ENCODE assay signal across 8 cellular contexts in the genomic region with DNA sequence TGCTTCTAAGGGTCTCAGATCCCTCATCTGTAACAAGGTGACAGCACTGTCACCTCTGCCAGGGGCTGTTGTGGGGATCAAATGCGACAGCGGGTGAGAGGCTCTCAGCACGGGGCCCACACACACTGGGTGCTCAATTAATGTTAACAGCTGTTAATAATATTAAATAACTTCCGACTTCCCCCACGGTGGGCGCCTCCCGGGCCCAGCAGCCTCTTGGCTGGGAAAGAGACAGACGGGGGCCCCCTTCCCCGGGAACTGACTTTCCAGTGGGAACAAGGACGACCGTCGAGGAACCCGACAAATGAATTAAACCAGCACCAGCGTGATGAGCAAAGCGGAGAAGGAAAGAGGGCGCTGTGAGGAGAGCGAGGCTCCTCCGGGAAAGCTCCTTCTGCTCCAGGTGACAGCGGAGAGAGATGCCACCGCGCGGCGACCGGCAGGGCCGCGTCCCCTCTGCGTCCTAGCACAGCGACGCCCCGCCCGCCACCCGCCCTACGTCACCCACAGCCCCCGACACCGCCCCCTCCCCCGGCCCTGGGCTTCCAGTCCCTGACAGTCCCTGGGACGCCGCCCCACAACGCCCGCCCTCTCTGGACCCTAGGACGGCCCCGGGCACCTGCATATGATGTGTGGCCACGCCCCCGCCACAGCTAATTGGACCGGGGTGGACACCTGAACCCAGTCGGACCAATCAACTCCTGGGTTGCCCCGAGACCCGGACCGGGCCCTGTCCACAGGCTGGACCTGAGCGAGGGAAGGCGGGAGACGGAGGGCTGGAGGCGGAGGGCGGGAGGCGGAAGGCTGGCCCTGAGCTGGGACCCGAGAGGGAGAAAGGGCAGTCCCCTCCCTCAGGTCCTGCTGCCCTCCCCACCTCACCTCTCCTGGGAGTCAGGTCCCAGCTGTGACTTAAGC. TPM values are rescaled to one million over a fixed set of nuclear protein-coding genes. Genes with fewer than 3 reads are reported as not detected.
DNase-seq lines count a peak whose midpoint lies in the region; ATAC-seq and TF ChIP-seq lines count a peak whose summit lies in the region.

No MANE protein-coding gene starts in this region.

- H3K18ac ChIP-seq in trophoblast cell (ENCODE audit: low read length), result no peak overlapping the region

- H3K27me3 ChIP-seq in HUES6 (ENCODE audit: control insufficient read depth, insufficient read depth, low read length), result peaks cover 27% of the 10 kb centered on the region
- H3K27me3 ChIP-seq in Panc1 (ENCODE audit: control insufficient read depth, insufficient read depth, low read length), result peaks cover 13% of the 10 kb centered on the region; the same call in 1 of the 2 replicates
- no peaks in the 10 kb centered on the region for H3K27me3 ChIP-seq in trophoblast cell (ENCODE audit: insufficient read depth, low read length)

- H3K79me1 ChIP-seq in trophoblast cell (ENCODE audit: low read length), result no peaks in the 10 kb centered on the region

- peak overlapping the region; percentile 68 for H4K8ac ChIP-seq in trophoblast cell (ENCODE audit: low read depth, low read length)

- WGBS in trophoblast cell (ENCODE audit: extremely low coverage, insufficient coverage, insufficient read length), result no CpG with 5 or more reads among the region's 56 CpGs

- H3K4me2 ChIP-seq in trophoblast cell (ENCODE audit: low read length), result peak overlapping the region; percentile 66

- H3K9ac ChIP-seq in HUES6 (ENCODE audit: low read length) (no peak overlapping the region), trophoblast cell (ENCODE audit: low read length) (no peak overlapping the region)

- no peaks in the 10 kb centered on the region for H3K79me2 ChIP-seq in trophoblast cell (ENCODE audit: control insufficient read depth, insufficient read depth, low read length, poor library complexity)

- H2AFZ ChIP-seq in trophoblast cell (ENCODE audit: insufficient read depth, low read length, poor library complexity), result peak overlapping the region; percentile 79

- H3K27ac ChIP-seq in HUES6 (ENCODE audit: low read depth, low read length) (no peak overlapping the region), Panc1 (ENCODE audit: low read length) (no peak overlapping the region), trophoblast cell (ENCODE audit: low read depth, low read length) (no peak overlapping the region)

- H3K27ac Mint-ChIP-seq in activated T-helper 2 cell treated with anti-CD3 and anti-CD28 coated beads, Interferon-gamma antibody, Interleukin-2, Interleukin-4, amounts not matched to agents 10 μg/mL and 5 μg/mL and 100 μg/mL, durations not matched to agents 14 hours and 24 hours and 36 hours, result no peak overlapping the region

- no peak for TF ChIP-seq CTCF in Panc1 (IDR thresholded peaks at IDR 0.05)

- H3K23ac ChIP-seq in trophoblast cell (ENCODE audit: low read length), result no peak overlapping the region

- H2AK5ac ChIP-seq in trophoblast cell (ENCODE audit: low read length), result no peak overlapping the region

- H2BK12ac ChIP-seq in trophoblast cell (ENCODE audit: low read length), result no peak overlapping the region

- H3K36me3 ChIP-seq in HUES6 (ENCODE audit: control insufficient read depth, insufficient read depth, low read length), result no peaks in the 10 kb centered on the region
- no peaks in the 10 kb centered on the region for H3K36me3 ChIP-seq in Panc1 (ENCODE audit: control insufficient read depth, insufficient read depth, low read length)
- H3K36me3 ChIP-seq in trophoblast cell (ENCODE audit: control insufficient read depth in 1 of 2, insufficient read depth in 2 of 2, low read length in 2 of 2), result no peaks in the 10 kb centered on the region

- H2BK5ac ChIP-seq in trophoblast cell (ENCODE audit: low read depth, low read length, poor library complexity), result no peak overlapping the region

- no peak overlapping the region for H4K12ac ChIP-seq in trophoblast cell (ENCODE audit: low read depth, low read length)

- H4K91ac ChIP-seq in trophoblast cell (ENCODE audit: low read depth, low read length), result peak overlapping the region; percentile 26

- H3K4me1 ChIP-seq in HUES6 (ENCODE audit: control insufficient read depth, insufficient read depth, low read length) (peaks cover 18% of the 10 kb centered on the region), Panc1 (ENCODE audit: control insufficient read depth, insufficient read depth, low read length) (no peaks in the 10 kb centered on the region; the same call in 1 of the 2 replicates), trophoblast cell (ENCODE audit: control insufficient read depth in 1 of 2, insufficient read depth in 2 of 2, low read length in 2 of 2) (peaks cover 0 to 8% of the 10 kb centered on the region in 2 experiments)

- peak; percentile 74 for ATAC-seq in Panc1
- peak; percentile 55 for ATAC-seq in esophagus mucosa
- ATAC-seq in GM18907 (IDR thresholded peaks at IDR 0.05; ENCODE audit: unreplicated experiment), result no peak
- ATAC-seq in GM21381 (IDR thresholded peaks at IDR 0.05; ENCODE audit: unreplicated experiment), result no peak

- H3K9me3 Mint-ChIP-seq in activated T-helper 2 cell treated with anti-CD3 and anti-CD28 coated beads, Interferon-gamma antibody, Interleukin-2, Interleukin-4, amounts not matched to agents 10 μg/mL and 5 μg/mL and 100 μg/mL, durations not matched to agents 14 hours and 24 hours and 36 hours, result no peaks in the 10 kb centered on the region

- H3K14ac ChIP-seq in trophoblast cell (ENCODE audit: low read length), result no peak overlapping the region

- in situ Hi-C loops in Panc1 (cut with HindIII; ENCODE audit: low pct_unique_long_range_greater_than_20kb, low sequenced_read_pairs), result no loop called here

- H2BK120ac ChIP-seq in trophoblast cell (ENCODE audit: insufficient read depth, low read length, poor library complexity), result no peak overlapping the region

- BruUV-seq in Panc1 (replicated peaks; lab: Mats Ljungman, UMichigan), result no TSS peak

- intact Hi-C loops in Panc1 (cut with micrococcal nuclease; ENCODE audit: unreplicated experiment), result no loop called here
- intact Hi-C loops in activated T-helper 2 cell treated with anti-CD3 and anti-CD28 coated beads, Interferon-gamma antibody, Interleukin-2, Interleukin-4, amounts not matched to agents 10 μg/mL and 5 μg/mL and 100 μg/mL, durations not matched to agents 14 hours and 24 hours and 36 hours (cut with micrococcal nuclease), result no loop called here

- H3K4me3 ChIP-seq in HUES6 (ENCODE audit: low read depth, low read length), result peak overlapping the region; percentile 70
- H3K4me3 ChIP-seq in Panc1 (ENCODE audit: low read depth in 2 of 2, low read length in 2 of 2), result no peak overlapping the region
- H3K4me3 ChIP-seq in trophoblast cell (ENCODE audit: low read depth, low read length), result no peak overlapping the region

- H3K4me1 Mint-ChIP-seq in activated T-helper 2 cell treated with anti-CD3 and anti-CD28 coated beads, Interferon-gamma antibody, Interleukin-2, Interleukin-4, amounts not matched to agents 10 μg/mL and 5 μg/mL and 100 μg/mL, durations not matched to agents 14 hours and 24 hours and 36 hours (ENCODE audit: low read depth), result no peaks in the 10 kb centered on the region

- CTCF ChIA-PET in Panc1 (lab: Charles Lee), result no interaction called here

- H3K4me3 Mint-ChIP-seq in activated T-helper 2 cell treated with anti-CD3 and anti-CD28 coated beads, Interferon-gamma antibody, Interleukin-2, Interleukin-4, amounts not matched to agents 10 μg/mL and 5 μg/mL and 100 μg/mL, durations not matched to agents 14 hours and 24 hours and 36 hours (ENCODE audit: low read depth), result no peak overlapping the region

- POLR2A ChIA-PET in Panc1 (lab: Charles Lee), result no interaction called here

- H3K27me3 Mint-ChIP-seq in activated T-helper 2 cell treated with anti-CD3 and anti-CD28 coated beads, Interferon-gamma antibody, Interleukin-2, Interleukin-4, amounts not matched to agents 10 μg/mL and 5 μg/mL and 100 μg/mL, durations not matched to agents 14 hours and 24 hours and 36 hours (ENCODE audit: low read depth), result peaks cover 50% of the 10 kb centered on the region

- no peak overlapping the region for H3K4ac ChIP-seq in trophoblast cell (ENCODE audit: low read depth, low read length)

- no peaks in the 10 kb centered on the region for H3K36me3 Mint-ChIP-seq in activated T-helper 2 cell treated with anti-CD3 and anti-CD28 coated beads, Interferon-gamma antibody, Interleukin-2, Interleukin-4, amounts not matched to agents 10 μg/mL and 5 μg/mL and 100 μg/mL, durations not matched to agents 14 hours and 24 hours and 36 hours (ENCODE audit: low read depth)

- H3K9me3 ChIP-seq in HUES6 (ENCODE audit: control insufficient read depth, insufficient read depth, low read depth, low read length) (peaks cover 7% of the 10 kb centered on the region), Panc1 (ENCODE audit: control insufficient read depth, insufficient read depth, low read depth, low read length) (no peaks in the 10 kb centered on the region), trophoblast cell (ENCODE audit: insufficient read depth, low read depth, low read length) (peaks cover 9% of the 10 kb centered on the region)

- no peak for DNase-seq in Panc1 (ENCODE audit: low read depth, low spot score)
- DNase-seq in trophoblast cell, result peak in 1 of 2 donors; percentile 19
- DNase-seq in SHP77 (lab: John Stamatoyannopoulos, UW), result no peak
- DNase-seq in activated T-helper 2 cell treated with anti-CD3 and anti-CD28 coated beads, Interferon-gamma antibody, Interleukin-2, Interleukin-4, amounts not matched to agents 10 μg/mL and 5 μg/mL and 100 μg/mL, durations not matched to agents 14 hours and 24 hours and 36 hours (ENCODE audit: low spot score), result no peak

RNA-seq across cellular contexts. Expression of a gene that starts 38.2 kb away (rescaled TPM):
- total RNA-seq in Panc1 (2021; ENCODE audit: unreplicated experiment) (0.59 TPM), esophagus mucosa (not detected)
- polyA plus RNA-seq in Panc1 (2012; ENCODE audit: insufficient read length), result 0.59 TPM
- 0.04 and 0.10 TPM in 2 replicates for polyA plus RNA-seq in trophoblast cell (2013)
- 0.21 and 0.44 TPM in 2 replicates for total RNA-seq in activated T-helper 2 cell treated with anti-CD3 and anti-CD28 coated beads, Interferon-gamma antibody, Interleukin-2, Interleukin-4, amounts not matched to agents 10 μg/mL and 5 μg/mL and 100 μg/mL, durations not matched to agents 14 hours and 24 hours and 36 hours

Comparison
In these comparisons a context has a peak if more than half of its experiments do, and no peak if none do; other contexts are left out.
1. ATAC-seq: peak in Panc1 (single experiment) and esophagus mucosa (single experiment); none in GM18907 (single experiment) and GM21381 (single experiment).